ENCODE assay signal across 1 cellular context in the genomic region with DNA sequence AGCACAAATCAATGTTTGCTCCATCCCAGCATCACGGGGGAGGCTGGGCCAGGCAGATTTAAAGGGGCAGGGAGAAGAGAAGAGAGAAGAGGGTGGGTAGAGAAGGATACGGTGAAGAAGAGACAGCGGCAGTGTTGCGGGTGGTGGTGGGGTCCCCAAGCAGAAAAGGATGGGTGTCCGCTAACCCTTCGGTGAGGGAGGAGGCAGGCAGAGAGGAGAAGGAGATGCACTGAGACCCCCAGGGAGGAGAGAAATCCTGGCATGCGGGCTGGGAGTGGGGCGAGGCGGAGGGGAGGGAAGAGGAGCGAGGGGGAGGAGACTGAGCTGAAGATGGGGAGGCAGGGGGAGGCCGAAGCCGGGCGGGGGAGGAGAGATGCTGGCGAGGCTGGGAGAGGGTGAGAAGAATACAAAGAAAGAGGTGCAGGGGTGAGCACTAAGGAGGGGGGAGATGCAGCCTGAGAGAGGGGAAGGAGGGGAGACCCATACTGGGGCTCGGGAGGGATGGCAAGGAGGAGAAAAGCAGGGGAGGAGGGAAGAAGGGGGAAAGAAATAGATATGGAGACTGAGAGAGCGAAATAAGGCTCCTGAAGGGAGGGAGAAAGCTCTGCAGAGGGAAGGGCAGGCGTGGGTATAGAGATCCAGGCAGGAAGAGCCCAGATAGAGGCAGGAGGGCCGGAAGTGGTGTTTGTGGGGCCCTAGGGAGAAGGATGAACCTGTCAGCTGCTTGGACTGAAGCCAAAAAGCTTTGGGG.
TF ChIP-seq lines count a peak whose summit lies in the region.

A gene (minus strand): TSS at position 231 of the 751 bp plus-strand sequence. CDS start 1,337 bp downstream, outside the sequence.

TF ChIP-seq in H1, 55 proteins besides CTCF, POLR2A, EP300 and RAD21:
- TF ChIP-seq SIX5 (IDR thresholded peaks at IDR 0.05; ENCODE audit: low read depth, low read length) (no peak), RBBP5 (IDR thresholded peaks at IDR 0.05; ENCODE audit: borderline replicate concordance, low read depth, low read length) (no peak), CREB1 (IDR thresholded peaks at IDR 0.05) (no peak), SIN3A (conservative IDR thresholded peaks at IDR 0.05 in 1 of 2, IDR thresholded peaks at IDR 0.05 in 1 of 2; ENCODE audit: low read depth in 1 of 2, low read length in 2 of 2) (0 out of 4 replicates have a peak, but pooled peaks of 1 of the 2 experiments have one; percentile 18), CEBPB (IDR thresholded peaks at IDR 0.05; ENCODE audit: low read depth, low read length) (no peak), ASH2L (IDR thresholded peaks at IDR 0.05; ENCODE audit: low read length) (no peak), KDM1A (IDR thresholded peaks at IDR 0.05; ENCODE audit: borderline replicate concordance, low read length) (0 out of 2 replicates have a peak, but pooled peaks have one; percentile 42), HDAC6 (IDR thresholded peaks at IDR 0.05; ENCODE audit: low read depth, low read length) (no peak), RXRA (IDR thresholded peaks at IDR 0.05; ENCODE audit: insufficient read depth, low read depth, low read length) (no peak), JUN (IDR thresholded peaks at IDR 0.05; ENCODE audit: low read depth, low read length) (no peak), SP1 (IDR thresholded peaks at IDR 0.05; ENCODE audit: low read depth, low read length) (peak; percentile 58; the same call in 1 of the 2 replicates), TEAD4 (IDR thresholded peaks at IDR 0.05; ENCODE audit: low read depth, low read length) (no peak)
- TF ChIP-seq, protein P1, sequence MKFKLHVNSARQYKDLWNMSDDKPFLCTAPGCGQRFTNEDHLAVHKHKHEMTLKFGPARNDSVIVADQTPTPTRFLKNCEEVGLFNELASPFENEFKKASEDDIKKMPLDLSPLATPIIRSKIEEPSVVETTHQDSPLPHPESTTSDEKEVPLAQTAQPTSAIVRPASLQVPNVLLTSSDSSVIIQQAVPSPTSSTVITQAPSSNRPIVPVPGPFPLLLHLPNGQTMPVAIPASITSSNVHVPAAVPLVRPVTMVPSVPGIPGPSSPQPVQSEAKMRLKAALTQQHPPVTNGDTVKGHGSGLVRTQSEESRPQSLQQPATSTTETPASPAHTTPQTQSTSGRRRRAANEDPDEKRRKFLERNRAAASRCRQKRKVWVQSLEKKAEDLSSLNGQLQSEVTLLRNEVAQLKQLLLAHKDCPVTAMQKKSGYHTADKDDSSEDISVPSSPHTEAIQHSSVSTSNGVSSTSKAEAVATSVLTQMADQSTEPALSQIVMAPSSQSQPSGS (IDR thresholded peaks at IDR 0.05; ENCODE audit: low read length), result no peak
- TF ChIP-seq, protein P2, sequence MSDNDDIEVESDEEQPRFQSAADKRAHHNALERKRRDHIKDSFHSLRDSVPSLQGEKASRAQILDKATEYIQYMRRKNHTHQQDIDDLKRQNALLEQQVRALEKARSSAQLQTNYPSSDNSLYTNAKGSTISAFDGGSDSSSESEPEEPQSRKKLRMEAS (IDR thresholded peaks at IDR 0.05), result peak; percentile 53
- TF ChIP-seq, protein P3, sequence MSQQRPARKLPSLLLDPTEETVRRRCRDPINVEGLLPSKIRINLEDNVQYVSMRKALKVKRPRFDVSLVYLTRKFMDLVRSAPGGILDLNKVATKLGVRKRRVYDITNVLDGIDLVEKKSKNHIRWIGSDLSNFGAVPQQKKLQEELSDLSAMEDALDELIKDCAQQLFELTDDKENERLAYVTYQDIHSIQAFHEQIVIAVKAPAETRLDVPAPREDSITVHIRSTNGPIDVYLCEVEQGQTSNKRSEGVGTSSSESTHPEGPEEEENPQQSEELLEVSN (IDR thresholded peaks at IDR 0.05), result 0 out of 2 replicates have a peak, but pooled peaks have one; percentile 36
- TF ChIP-seq, protein P4, sequence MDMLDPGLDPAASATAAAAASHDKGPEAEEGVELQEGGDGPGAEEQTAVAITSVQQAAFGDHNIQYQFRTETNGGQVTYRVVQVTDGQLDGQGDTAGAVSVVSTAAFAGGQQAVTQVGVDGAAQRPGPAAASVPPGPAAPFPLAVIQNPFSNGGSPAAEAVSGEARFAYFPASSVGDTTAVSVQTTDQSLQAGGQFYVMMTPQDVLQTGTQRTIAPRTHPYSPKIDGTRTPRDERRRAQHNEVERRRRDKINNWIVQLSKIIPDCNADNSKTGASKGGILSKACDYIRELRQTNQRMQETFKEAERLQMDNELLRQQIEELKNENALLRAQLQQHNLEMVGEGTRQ (IDR thresholded peaks at IDR 0.05; ENCODE audit: low read length), result no peak
TF ChIP-seq in H1: peak in this region for 5.
